Comparison of ENCODE assay signal across 1 cellular context in genomic region chr12:55760663-55761062, GRCh38.
TF ChIP-seq lines count a peak whose summit lies in the region.

No MANE protein-coding gene starts in this region.

TF ChIP-seq in HEK293, 187 proteins besides CTCF, POLR2A, EP300 and RAD21 (continued from another document):
- no peak for TF ChIP-seq ZNF513 (tag by site-specific recombination; IDR thresholded peaks at IDR 0.05)
- TF ChIP-seq ZNF792 (tag by site-specific recombination; IDR thresholded peaks at IDR 0.05) = no peak
